In the genomic region with DNA sequence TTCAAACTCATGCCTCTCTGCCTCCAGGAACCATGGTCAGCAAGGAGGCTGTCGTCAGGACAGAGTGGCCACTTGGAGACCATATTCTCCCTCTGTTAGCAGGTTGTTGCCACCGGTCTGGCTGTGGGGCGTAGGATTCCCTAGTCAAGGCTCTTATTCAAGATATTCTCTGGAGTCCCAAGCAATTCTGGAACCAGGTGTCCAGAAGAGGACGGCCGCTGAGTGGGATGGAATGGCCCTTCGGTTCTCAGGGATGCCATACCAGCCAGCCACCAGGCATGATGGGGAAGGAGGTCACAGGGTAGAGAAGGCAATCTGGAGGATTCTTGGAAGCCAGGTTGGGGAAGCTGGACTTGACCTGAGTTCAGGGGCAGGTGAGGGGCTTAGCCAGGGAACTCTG, we compare ENCODE assay signal across 34 cellular contexts.
"Had no signal": no experiment of that assay in that cellular context is flagged by ENCODE, and none has a peak within 500 bp of the region (broad histone marks: within the 10 kb centered on the region; RNA-seq: fewer than 3 reads in every experiment).

No MANE protein-coding gene starts in this region.

- H3K36me3 ChIP-seq: MG63 had no signal

- DNase-seq: Karpas-422, Kasumi-1, MG63, MM.1S, MV-4-11, NCI-H1048, NCI-H1092, NCI-H1092 treated with DMSO at 0.1 percent for 48 hours, NCI-H1105, NCI-H1105 treated with DMSO at 0.1 percent for 48 hours, NCI-H1417, NCI-H1417 treated with DMSO at 0.1 percent for 48 hours, NCI-H1436, NCI-H1436 treated with DMSO at 0.1 percent for 48 hours, NCI-H146, NCI-H1694, NCI-H1694 treated with DMSO at 0.1 percent for 48 hours, NCI-H187, NCI-H187 treated with DMSO at 0.1 percent for 48 hours, NCI-H1930, NCI-H2029, NCI-H2029 treated with DMSO at 0.1 percent for 48 hours, NCI-H2081, NCI-H2081 treated with DMSO at 0.1 percent for 48 hours, NCI-H2107, NCI-H2171, NCI-H2171 treated with DMSO at 0.1 percent for 48 hours, NCI-H2227 treated with DMSO at 0.1 percent for 48 hours, NCI-H226, NCI-H345, NCI-H446, NCI-H446 treated with DMSO at 0.1 percent for 48 hours, NCI-H510A had no signal

- H3K27ac ChIP-seq: KMS-11 had no signal

- H3K4me3 ChIP-seq: MG63 had no signal

- H3K9me3 ChIP-seq: MG63 had no signal

- H3K9ac ChIP-seq: KMS-11 had no signal

- H3K4me2 ChIP-seq: KMS-11 had no signal
